28 cellular contexts compared by ENCODE assay signal in the genomic region with DNA sequence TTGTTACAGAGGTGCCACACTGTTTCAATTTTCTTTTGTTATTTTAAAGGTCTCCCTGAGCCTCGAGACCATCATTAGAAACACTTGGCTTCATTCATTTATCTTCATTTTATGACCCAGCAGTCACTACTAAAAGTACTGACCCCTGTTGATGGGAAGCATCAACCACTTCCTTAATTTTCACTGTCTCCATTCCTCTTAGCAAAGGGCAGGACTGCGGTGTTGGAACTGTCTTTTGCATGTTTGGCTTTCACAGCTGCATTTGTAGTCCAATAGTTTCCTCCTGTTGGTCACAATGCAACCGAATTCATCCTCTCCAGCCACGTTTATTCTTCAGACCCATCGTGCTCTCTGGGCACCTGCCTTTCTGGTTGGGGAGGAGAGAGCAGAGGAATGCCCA.
"Had no signal": no experiment of that assay in that cellular context is flagged by ENCODE, and none has a peak within 500 bp of the region (broad histone marks: within the 10 kb centered on the region; RNA-seq: fewer than 3 reads in every experiment).

No MANE protein-coding gene starts in this region.

- H3K79me2 ChIP-seq: parathyroid adenoma had no signal

- H2AFZ ChIP-seq: parathyroid adenoma had no signal

- H3K9me3 ChIP-seq: esophagus squamous epithelium, lower lobe of right lung, right lobe of liver, suprapubic skin, transverse colon, upper lobe of right lung, uterus had no signal

- H3K36me3 Mint-ChIP-seq: immature natural killer cell, natural killer cell had no signal

- DNase-seq: cortex of kidney; effector memory CD8-positive, alpha-beta T cell; erythroblast; esophagus squamous epithelium; foreskin melanocyte; glutamatergic neuron; hypothalamus; immature natural killer cell; islet precursor cell; kidney glomerular epithelial cell; left colon; left ventricle myocardium superior; lower lobe of right lung; natural killer cell; right lobe of liver; small intestine; stimulated activated CD4-positive, alpha-beta T cell treated with anti-CD3 and anti-CD28 coated beads, Interleukin-15, amount 100 ng/mL, for 24 hours; stimulated activated CD4-positive, alpha-beta T cell treated with anti-CD3 and anti-CD28 coated beads, Interleukin-4, amount 100 ng/mL, for 1 hour; stimulated activated CD8-positive, alpha-beta memory T cell treated with anti-CD3 and anti-CD28 coated beads, Interleukin-4, amount 100 ng/mL, for 48 hours; stimulated activated naive CD4-positive, alpha-beta T cell; stimulated activated naive CD8-positive, alpha-beta T cell treated with anti-CD3 and anti-CD28 coated beads, Interleukin-15, amount 100 ng/mL, for 72 hours; transverse colon; upper lobe of right lung; uterus had no signal

- H3K27me3 Mint-ChIP-seq: stimulated activated naive CD8-positive, alpha-beta T cell treated with anti-CD3 and anti-CD28 coated beads, Interleukin-15, amount 100 ng/mL, for 72 hours had no signal

- ATAC-seq: effector memory CD8-positive, alpha-beta T cell; left colon; left ventricle myocardium superior; lower lobe of right lung; natural killer cell; right lobe of liver; stimulated activated naive CD8-positive, alpha-beta T cell treated with anti-CD3 and anti-CD28 coated beads, Interleukin-15, amount 100 ng/mL, for 72 hours; upper lobe of right lung had no signal

- H3K9me3 Mint-ChIP-seq: effector memory CD8-positive, alpha-beta T cell; natural killer cell; stimulated activated naive CD8-positive, alpha-beta T cell treated with anti-CD3 and anti-CD28 coated beads, Interleukin-15, amount 100 ng/mL, for 72 hours had no signal

- H3K4me1 Mint-ChIP-seq: immature natural killer cell; natural killer cell; stimulated activated naive CD8-positive, alpha-beta T cell treated with anti-CD3 and anti-CD28 coated beads, Interleukin-15, amount 100 ng/mL, for 72 hours had no signal

- H3K4me3 Mint-ChIP-seq: effector memory CD8-positive, alpha-beta T cell; immature natural killer cell; natural killer cell; neural crest cell; stimulated activated naive CD8-positive, alpha-beta T cell treated with anti-CD3 and anti-CD28 coated beads, Interleukin-15, amount 100 ng/mL, for 72 hours had no signal

- H3K27me3 ChIP-seq: esophagus squamous epithelium, right lobe of liver, suprapubic skin, transverse colon, upper lobe of right lung, uterus had no signal

- H3K4me3 ChIP-seq: esophagus squamous epithelium, lower lobe of right lung, right lobe of liver, suprapubic skin, transverse colon, upper lobe of right lung, uterus had no signal

- H3K27ac ChIP-seq: esophagus squamous epithelium, lower lobe of right lung, right lobe of liver, suprapubic skin, transverse colon, upper lobe of right lung, uterus had no signal

- H3K4me1 ChIP-seq: lower lobe of right lung, right lobe of liver, suprapubic skin, transverse colon, upper lobe of right lung, uterus had no signal

- H3K9ac ChIP-seq: parathyroid adenoma had no signal

- H3K36me3 ChIP-seq: esophagus squamous epithelium, lower lobe of right lung, right lobe of liver, suprapubic skin, transverse colon, upper lobe of right lung, uterus had no signal

- H3K27ac Mint-ChIP-seq: effector memory CD8-positive, alpha-beta T cell; immature natural killer cell; natural killer cell; progenitor cell of endocrine pancreas; stimulated activated naive CD8-positive, alpha-beta T cell treated with anti-CD3 and anti-CD28 coated beads, Interleukin-15, amount 100 ng/mL, for 72 hours had no signal
